In genomic region chr2:52409308-52410118, GRCh38 we compare ENCODE assay signal across 7 cellular contexts.
DNase-seq lines count a peak whose midpoint lies in the region; ATAC-seq and TF ChIP-seq lines count a peak whose summit lies in the region.
"Not testable (repeated sequence)": the region's sequence is repeated elsewhere in the genome, so short reads cannot be mapped to it uniquely, and the experiment has no call there.

No MANE protein-coding gene starts in this region.

- H2AK5ac ChIP-seq in mesendoderm (ENCODE audit: low read length): not testable (repeated sequence)

- DNase-seq in ELF-1 (ENCODE audit: low read depth, low spot score) (peak; percentile 88), MM.1S (peak; percentile 15), OCI-LY7 (ENCODE audit: low spot score) (peak; percentile 11), UCSD-AML1 (lab: John Stamatoyannopoulos, UW; ENCODE audit: unreplicated experiment) (peak; percentile 4), cardiac muscle cell (ENCODE audit: low read depth in 1 of 2, low spot score in 1 of 2) (peak in 1 of 2 donors; percentile 56), mesendoderm (peak; percentile 41)

- WGBS in mesendoderm (ENCODE audit: extremely low coverage, insufficient coverage, low lambda C conversion rate): no CpG with 5 or more reads among the region's 12 CpGs

- not testable (repeated sequence) for H3F3A ChIP-seq in MM.1S (ENCODE audit: insufficient read depth, low read length)

- ATAC-seq in GM21528 (IDR thresholded peaks at IDR 0.05; ENCODE audit: low FRiP score, unreplicated experiment): peak; percentile 63

- not testable (repeated sequence) for H3K27ac ChIP-seq in MM.1S (ENCODE audit: low read length); OCI-LY7 (ENCODE audit: low read depth, low read length, poor library complexity, severe bottlenecking); mesendoderm (ENCODE audit: low read depth, low read length)
- peak overlapping the region; percentile 42 for H3K27ac ChIP-seq in cardiac muscle cell

- not testable (repeated sequence) for H4K5ac ChIP-seq in mesendoderm (ENCODE audit: low read length)

- intact Hi-C loops in OCI-LY7 (cut with micrococcal nuclease; ENCODE audit: unreplicated experiment): not testable (repeated sequence)

- H2BK120ac ChIP-seq in mesendoderm (ENCODE audit: low read depth, low read length): not testable (repeated sequence)

- H3K79me2 ChIP-seq in MM.1S (ENCODE audit: low read length); OCI-LY7 (ENCODE audit: insufficient read depth, low read depth, low read length); mesendoderm (ENCODE audit: control insufficient read depth, insufficient read depth, low read length): not testable (repeated sequence)

- not testable (repeated sequence) for H3K9me3 ChIP-seq in MM.1S (replicated peaks; ENCODE audit: insufficient read depth, low read length); OCI-LY7 (ENCODE audit: low read length); cardiac muscle cell (ENCODE audit: low read depth)

- not testable (repeated sequence) for H3K4me2 ChIP-seq in MM.1S (ENCODE audit: low read depth, low read length); OCI-LY7 (ENCODE audit: low read length); mesendoderm (ENCODE audit: low read length)

- not testable (repeated sequence) for H3K23ac ChIP-seq in mesendoderm (ENCODE audit: low read length)

- not testable (repeated sequence) for H3K4me1 ChIP-seq in MM.1S (ENCODE audit: low read length); OCI-LY7 (ENCODE audit: insufficient read depth, low read length, poor library complexity, severe bottlenecking); cardiac muscle cell (ENCODE audit: low read depth); mesendoderm (ENCODE audit: control insufficient read depth, low read depth, low read length)

- POLR2A ChIA-PET in OCI-LY7 (lab: Charles Lee): interaction anchor here (0.6 kb wide), 1 partner anchor 706 kb away, joined by 3 read pairs; no protein-coding TSS in a partner anchor

- H3K18ac ChIP-seq in mesendoderm (ENCODE audit: low read length): not testable (repeated sequence)

- H3K56ac ChIP-seq in mesendoderm (ENCODE audit: low read length): not testable (repeated sequence)

- H3K9me2 ChIP-seq in MM.1S (replicated peaks; ENCODE audit: insufficient read depth, low read length); OCI-LY7 (ENCODE audit: insufficient read depth, low read length): not testable (repeated sequence)

- CTCF ChIA-PET in OCI-LY7 (lab: Charles Lee; ENCODE audit: unreplicated experiment): not testable (repeated sequence)

- H3K4me3 ChIP-seq in MM.1S (ENCODE audit: low read length); OCI-LY7 (ENCODE audit: low read depth, low read length, poor library complexity, severe bottlenecking); cardiac muscle cell; mesendoderm (ENCODE audit: low read length): not testable (repeated sequence)

- H3K27me3 ChIP-seq in MM.1S (replicated peaks; ENCODE audit: insufficient read depth, low read length); cardiac muscle cell; mesendoderm (ENCODE audit: insufficient read depth, low read length, poor library complexity): not testable (repeated sequence)

- BruUV-seq in OCI-LY7 (replicated peaks; lab: Mats Ljungman, UMichigan): not testable (repeated sequence)

- H3K79me1 ChIP-seq in mesendoderm (ENCODE audit: low read length): not testable (repeated sequence)

- H2BK5ac ChIP-seq in mesendoderm (ENCODE audit: low read length): not testable (repeated sequence)

- not testable (repeated sequence) for H2BK15ac ChIP-seq in mesendoderm (replicated peaks; ENCODE audit: low read depth)

- not testable (repeated sequence) for H4K20me1 ChIP-seq in MM.1S (ENCODE audit: insufficient read depth, low read length); OCI-LY7 (ENCODE audit: insufficient read depth, low read length)

- H3K9ac ChIP-seq in MM.1S (ENCODE audit: low read length); mesendoderm (ENCODE audit: low read length): not testable (repeated sequence)

- not testable (repeated sequence) for H3K4ac ChIP-seq in mesendoderm (ENCODE audit: low read depth, low read length)

- H4K8ac ChIP-seq in mesendoderm (ENCODE audit: low read depth, low read length): not testable (repeated sequence)

- H3K36me3 ChIP-seq in MM.1S (replicated peaks; ENCODE audit: insufficient read depth, low read length); OCI-LY7 (ENCODE audit: insufficient read depth, low read length); cardiac muscle cell; mesendoderm (ENCODE audit: control insufficient read depth, insufficient read depth, low read length): not testable (repeated sequence)

- not testable (repeated sequence) for H2AFZ ChIP-seq in MM.1S (ENCODE audit: low read length); OCI-LY7 (ENCODE audit: low read length)

- not testable (repeated sequence) for TF ChIP-seq CTCF in MM.1S (IDR thresholded peaks at IDR 0.05; ENCODE audit: low read length); OCI-LY7 (conservative IDR thresholded peaks at IDR 0.05; ENCODE audit: low read length); cardiac muscle cell (IDR thresholded peaks at IDR 0.05; ENCODE audit: low read depth, low read length)
